Comparison of ENCODE assay signal across 15 cellular contexts in the genomic region with DNA sequence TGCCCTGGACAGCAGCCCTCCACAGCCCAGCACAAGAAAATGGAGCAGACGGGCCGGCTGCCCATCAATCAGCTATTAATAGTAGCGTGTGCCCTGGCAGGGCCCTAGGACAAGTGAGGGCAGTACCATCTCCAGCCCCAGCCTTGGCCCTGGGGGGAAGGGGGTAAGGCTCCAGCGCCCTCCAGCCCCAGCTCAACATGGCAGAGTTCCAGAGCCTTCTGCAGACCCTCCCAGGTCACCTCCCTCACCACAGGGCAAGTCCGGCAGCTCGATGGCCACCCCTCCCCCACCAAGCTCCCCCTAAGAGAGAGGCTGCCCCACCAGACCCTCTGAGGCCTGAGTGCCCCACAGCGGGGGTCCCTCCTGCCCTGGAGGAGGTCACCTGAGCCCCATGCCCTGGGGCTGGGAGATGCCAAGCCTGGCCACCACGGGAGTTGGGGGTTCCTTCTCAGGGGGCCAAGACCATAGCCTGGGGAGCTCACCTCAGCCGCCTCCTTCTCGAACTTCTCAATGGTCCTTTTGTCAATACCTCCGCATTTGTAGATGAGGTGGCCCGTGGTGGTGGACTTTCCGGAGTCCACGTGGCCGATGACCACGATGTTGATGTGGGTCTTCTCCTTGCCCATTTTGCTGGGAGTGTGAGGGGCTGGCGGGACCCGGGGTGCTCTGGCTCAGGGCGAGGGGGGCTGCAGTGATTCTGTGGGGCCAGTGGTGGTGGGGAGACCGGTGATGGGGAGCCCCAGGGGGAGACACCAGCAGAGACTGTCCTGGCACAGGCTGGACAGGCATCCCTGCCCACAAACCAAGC. TPM values are rescaled to one million over a fixed set of nuclear protein-coding genes. Genes with fewer than 3 reads are reported as not detected.
DNase-seq lines count a peak whose midpoint lies in the region; ATAC-seq, FAIRE-seq and TF ChIP-seq lines count a peak whose summit lies in the region.
"Had no signal": no experiment of that assay in that cellular context is flagged by ENCODE, and none has a peak within 500 bp of the region (broad histone marks: within the 10 kb centered on the region; RNA-seq: fewer than 3 reads in every experiment).

No MANE protein-coding gene starts in this region.

- H3K56ac ChIP-seq in H1 (replicated peaks; ENCODE audit: insufficient read length, low read depth, low read length): no peak overlapping the region

- POLR2A ChIA-PET in H1 (lab: Charles Lee; ENCODE audit: partially characterized antibody): interaction anchor here (0.9 to 2.4 kb wide), 7 partner anchors 9 to 161 kb away, joined by 3 to 22 read pairs (median 4); a partner anchor contains a TSS
- POLR2A ChIA-PET in naive thymus-derived CD8-positive, alpha-beta T cell (lab: Charles Lee): interaction anchor here (0.8 to 3.0 kb wide), 4 partner anchors 22 to 459 kb away, joined by 3 to 41 read pairs (median 4); a partner anchor contains a TSS

- no peak overlapping the region for H2BK120ac ChIP-seq in H1 (replicated peaks; ENCODE audit: low read depth, low read length)

- H3K4me1 Mint-ChIP-seq in naive thymus-derived CD8-positive, alpha-beta T cell: peaks cover 0 to 6% (median 3%) of the 10 kb centered on the region in 4 donors

- no peak overlapping the region for H3K14ac ChIP-seq in H1 (ENCODE audit: insufficient read length)

- H2AK5ac ChIP-seq in H1 (ENCODE audit: low read depth, low read length): peak overlapping the region; percentile 5; the same call in 1 of the 2 replicates

- peaks cover 48% of the 10 kb centered on the region for H4K20me1 ChIP-seq in BLaER1
- H4K20me1 ChIP-seq in H1 (replicated peaks in 1 of 2; ENCODE audit: control insufficient read depth in 1 of 2, insufficient read depth in 2 of 2, low read length in 2 of 2): peaks cover 0 to 6% of the 10 kb centered on the region in 2 experiments

- in situ Hi-C loops in KBM-7 (cut with MboI; ENCODE audit: low pct_unique_long_range_greater_than_20kb, low sequenced_read_pairs): no loop called here

- H2BK15ac ChIP-seq in H1 (ENCODE audit: low read length): no peak overlapping the region

- peaks cover 3 to 27% (median 10%) of the 10 kb centered on the region in 5 donors for H3K27me3 Mint-ChIP-seq in naive thymus-derived CD8-positive, alpha-beta T cell

- CTCF ChIA-PET in H1 (lab: Charles Lee; ENCODE audit: partially characterized antibody): interaction anchor here (0.5 to 3.4 kb wide), 28 partner anchors 8 to 1170 kb away, joined by 3 to 39 read pairs (median 6); a partner anchor contains a TSS

- no peak for TF ChIP-seq EP300 in H1 (IDR thresholded peaks at IDR 0.05; ENCODE audit: borderline replicate concordance in 1 of 2, low read depth in 2 of 2, low read length in 2 of 2)

- H4K8ac ChIP-seq in H1 (ENCODE audit: extremely low read depth, insufficient read depth, low read length): no peak overlapping the region

- TF ChIP-seq CTCF in H1 (IDR thresholded peaks at IDR 0.05; ENCODE audit: control extremely low read depth in 1 of 3, insufficient read depth in 1 of 3, low read depth in 1 of 3, low read length in 3 of 3): no peak

- peaks cover 8% of the 10 kb centered on the region; the same call in 1 of the 2 replicates for H3K23me2 ChIP-seq in H1 (ENCODE audit: low read depth, low read length)

- peak overlapping the region; percentile 4; the same call in 1 of the 2 replicates for H3K18ac ChIP-seq in H1 (ENCODE audit: extremely low read depth, low read length)

- H2BK20ac ChIP-seq in H1 (ENCODE audit: low read length): no peak overlapping the region

- DNase-seq in H1 (ENCODE audit: low read depth in 1 of 2, low spot score in 2 of 2): peak in 1 of 2 experiments; percentile 53
- no peak for DNase-seq in naive thymus-derived CD8-positive, alpha-beta T cell
- DNase-seq in KBM-7: no peak
- DNase-seq in stimulated activated CD4-positive, alpha-beta T cell treated with anti-CD3 and anti-CD28 coated beads, Interleukin-2, amount 100 ng/mL, for 48 hours: no peak
- DNase-seq: NCI-H2107; NK-92 treated with Interleukin-12 subunit alpha and Interleukin-12 subunit beta, amount 100 ng/mL, for 24 hours had no signal

- H3K4me2 ChIP-seq in BLaER1 (peak overlapping the region; percentile 97), H1 (ENCODE audit: insufficient read depth in 1 of 2, low read depth in 2 of 2, low read length in 2 of 2) (peak overlapping the region; percentile 56 to 74; a peak in 3 of 4 replicates)

- H3K9me3 ChIP-seq in BLaER1 (peaks cover 2% of the 10 kb centered on the region; the same call in 1 of the 2 replicates), HUES64 (ENCODE audit: insufficient read depth, low read depth, low read length) (no peaks in the 10 kb centered on the region), H1 (ENCODE audit: insufficient read depth in 2 of 2, low read depth in 1 of 2, low read length in 1 of 2) (no peaks in the 10 kb centered on the region)

- no peaks in the 10 kb centered on the region for H3K79me2 ChIP-seq in H1 (ENCODE audit: control insufficient read depth in 1 of 2, insufficient read depth in 2 of 2, low read length in 2 of 2)

- TF ChIP-seq POLR2A in H1 (IDR thresholded peaks at IDR 0.05; ENCODE audit: control extremely low read depth in 1 of 2, low read depth in 2 of 2, low read length in 2 of 2): no peak

- H3K27ac ChIP-seq in BLaER1 (no peak overlapping the region), HUES64 (ENCODE audit: low read depth, low read length) (no peak overlapping the region), H1 (ENCODE audit: low read depth, low read length) (no peak overlapping the region)

- peak overlapping the region; percentile 24; the same call in 1 of the 2 replicates for H2BK5ac ChIP-seq in H1 (ENCODE audit: low read depth, low read length)

- no peak overlapping the region for H3K4ac ChIP-seq in H1 (replicated peaks; ENCODE audit: insufficient read length, low read depth, low read length)

- H3K23ac ChIP-seq in H1 (ENCODE audit: insufficient read length): no peak overlapping the region

- no peak for ATAC-seq in naive thymus-derived CD8-positive, alpha-beta T cell
- ATAC-seq in GM19467 (IDR thresholded peaks at IDR 0.05; ENCODE audit: unreplicated experiment) (no peak), HG03097 (IDR thresholded peaks at IDR 0.05; ENCODE audit: low FRiP score, unreplicated experiment) (no peak)

- H4K91ac ChIP-seq in H1 (replicated peaks; ENCODE audit: insufficient read length, low read length): peak overlapping the region; percentile 54

- H4K5ac ChIP-seq in H1 (ENCODE audit: insufficient read length, low read depth, low read length): no peak overlapping the region

- peaks cover 0 to 4% (median 0%) of the 10 kb centered on the region in 9 donors for H3K9me3 Mint-ChIP-seq in naive thymus-derived CD8-positive, alpha-beta T cell
- H3K9me3 Mint-ChIP-seq: stimulated activated naive CD8-positive, alpha-beta T cell treated with anti-CD3 and anti-CD28 coated beads, Interleukin-15, Interleukin-2, amounts not matched to agents 100 ng/mL and 50 ng/mL, for 24 hours had no signal

- no peak overlapping the region for H2AFZ ChIP-seq in H1 (ENCODE audit: low read length)

- 78% methylated on average over 20 of the region's 20 CpGs for WGBS in HUES64
- WGBS in H1 (ENCODE audit: extremely low coverage in 1 of 2, insufficient coverage in 1 of 2, insufficient read length in 1 of 2, insufficient replicate concordance in 2 of 2, low coverage in 1 of 2, low lambda C conversion rate in 2 of 2, missing lambda C conversion rate in 1 of 2), 2 experiments: 81% methylated on average over 13 of the region's 20 CpGs; no CpG with 5 or more reads in 1 of the 2 experiments

- H3K27me3 ChIP-seq in BLaER1 (peaks cover 10% of the 10 kb centered on the region; the same call in 1 of the 2 replicates), HUES64 (ENCODE audit: insufficient read depth, low read length) (peaks cover 55% of the 10 kb centered on the region), H1 (replicated peaks in 1 of 4; ENCODE audit: control insufficient read depth in 3 of 4, extremely low read depth in 1 of 4, insufficient read depth in 3 of 4, low read length in 3 of 4) (peaks cover 11 to 42% (median 35%) of the 10 kb centered on the region in 4 experiments)

- FAIRE-seq in H1 (lab: Jason Lieb, UNC): no peak
- FAIRE-seq: G401.6 had no signal

- H3K4me1 ChIP-seq in BLaER1 (peaks cover 61% of the 10 kb centered on the region), HUES64 (ENCODE audit: insufficient read depth, low read length) (no peaks in the 10 kb centered on the region; the same call in 1 of the 2 replicates), H1 (replicated peaks in 1 of 4; ENCODE audit: control insufficient read depth in 3 of 4, insufficient read depth in 4 of 4, low read length in 3 of 4) (peaks cover 0 to 27% (median 17%) of the 10 kb centered on the region in 4 experiments; a peak in 6 of 7 replicates)

- H3K4me3 ChIP-seq in BLaER1 (peak overlapping the region; percentile 67), HUES64 (ENCODE audit: low read length) (peak overlapping the region; percentile 43; the same call in 1 of the 2 replicates), H1 (ENCODE audit: extremely low read depth in 1 of 4, insufficient read depth in 2 of 4, low read depth in 3 of 4, low read length in 4 of 4) (peak overlapping the region in 1 of 4 experiments; percentile 66; a peak in 2 of 8 replicates)

- peaks cover 36% of the 10 kb centered on the region for H3K36me3 ChIP-seq in BLaER1
- peaks cover 5% of the 10 kb centered on the region; the same call in 1 of the 2 replicates for H3K36me3 ChIP-seq in HUES64 (ENCODE audit: insufficient read depth, low read length)
- H3K36me3 ChIP-seq in H1 (ENCODE audit: control insufficient read depth in 2 of 4, insufficient read depth in 4 of 4, low read length in 3 of 4): peaks cover 0 to 4% (median under 1%) of the 10 kb centered on the region in 4 experiments; a peak in 5 of 8 replicates

- peak overlapping the region in 7 of 10 donors; percentile 18 to 68 (median 50) for H3K4me3 Mint-ChIP-seq in naive thymus-derived CD8-positive, alpha-beta T cell
- H3K4me3 Mint-ChIP-seq: activated T-helper 1 cell treated with anti-CD3 and anti-CD28 coated beads, Interleukin-12 subunit alpha, Interleukin-12 subunit beta, Interleukin-2, Interleukin-4 antibody, amounts not matched to agents 30 ng/mL and 10 ng/mL and 1 ng/mL, durations not matched to agents 14 hours and 24 hours and 36 hours; stimulated activated naive CD8-positive, alpha-beta T cell treated with anti-CD3 and anti-CD28 coated beads, Interleukin-15, Interleukin-2, amounts not matched to agents 100 ng/mL and 50 ng/mL, for 24 hours had no signal

- peak overlapping the region; percentile 39; the same call in 1 of the 2 replicates for H2BK12ac ChIP-seq in H1 (ENCODE audit: low read depth, low read length)

- H3K9ac ChIP-seq in BLaER1 (peak overlapping the region; percentile 71; the same call in 1 of the 2 replicates), HUES64 (ENCODE audit: low read depth, low read length) (no peak overlapping the region), H1 (replicated peaks in 1 of 4; ENCODE audit: extremely low read depth in 1 of 4, low read depth in 3 of 4, low read length in 3 of 4) (no peak overlapping the region)

- H3K79me1 ChIP-seq in H1 (ENCODE audit: low read depth, low read length): no peaks in the 10 kb centered on the region

- H3K27ac Mint-ChIP-seq in naive thymus-derived CD8-positive, alpha-beta T cell: peak overlapping the region in 1 of 10 donors; percentile 53
- H3K27ac Mint-ChIP-seq: activated T-helper 1 cell treated with anti-CD3 and anti-CD28 coated beads, Interleukin-12 subunit alpha, Interleukin-12 subunit beta, Interleukin-2, Interleukin-4 antibody, amounts not matched to agents 30 ng/mL and 10 ng/mL and 1 ng/mL, durations not matched to agents 14 hours and 24 hours and 36 hours; stimulated activated naive CD8-positive, alpha-beta T cell treated with anti-CD3 and anti-CD28 coated beads, Interleukin-15, Interleukin-2, amounts not matched to agents 100 ng/mL and 50 ng/mL, for 24 hours had no signal

- no peak for TF ChIP-seq RAD21 in H1 (IDR thresholded peaks at IDR 0.05 in 1 of 2, conservative IDR thresholded peaks at IDR 0.05 in 1 of 2; ENCODE audit: low read depth in 2 of 2, low read length in 2 of 2)

- no peaks in the 10 kb centered on the region for H3K36me3 Mint-ChIP-seq in naive thymus-derived CD8-positive, alpha-beta T cell

RNA-seq across cellular contexts. Expression of a gene that starts 1.5 kb away (rescaled TPM):
- 6.7 TPM for polyA plus RNA-seq in HUES64 (2013, experiment 1 of 2)
- 8.9 TPM for polyA plus RNA-seq in HUES64 (2013, experiment 2 of 2)
- total RNA-seq in H1 (2021; fragmentation: NEBNext Ultra II Directional; extraction: Animal tissue kit (Norgen Biotek cat#: 25700)): 25.8 and 27.9 TPM in 2 replicates
- 7.4 and 17.5 TPM in 2 replicates for polyA plus RNA-seq in H1 (2011; rRNA removed)
- polyA plus RNA-seq in H1 (2011; cell fraction: cytosol; rRNA removed): 15.5 TPM
- polyA plus RNA-seq in H1 (2011; cell fraction: nucleus; rRNA removed): 33.5 TPM
- polyA plus RNA-seq in H1 (2012, experiment 1 of 2): 25.2 to 45.3 TPM (median 39.3 TPM) in 4 replicates
- polyA plus RNA-seq in H1 (2012, experiment 2 of 2): 22.6 TPM
- polyA plus RNA-seq in H1 (2013, experiment 1 of 2): 26.8 TPM
- polyA plus RNA-seq in H1 (2013, experiment 2 of 2): 25.5 TPM
- 6.0 and 11.9 TPM in 2 replicates for polyA minus RNA-seq in H1 (2011; rRNA and poly(A)+ RNA removed)
- polyA minus RNA-seq in H1 (2011; cell fraction: cytosol; rRNA and poly(A)+ RNA removed): 20.6 TPM
- 13.6 TPM for polyA minus RNA-seq in H1 (2011; cell fraction: nucleus; rRNA and poly(A)+ RNA removed)
- under 1 TPM; 0.16 to 0.18 TPM for total RNA-seq in naive thymus-derived CD8-positive, alpha-beta T cell
- not detected for polyA plus RNA-seq in naive thymus-derived CD8-positive, alpha-beta T cell

RNA-seq across cellular contexts. Expression of a gene that starts 23.2 kb away (rescaled TPM):
- polyA plus RNA-seq in HUES64 (2013, experiment 1 of 2): 133 TPM
- 191 TPM for polyA plus RNA-seq in HUES64 (2013, experiment 2 of 2)
- total RNA-seq in H1 (2021; fragmentation: NEBNext Ultra II Directional; extraction: Animal tissue kit (Norgen Biotek cat#: 25700)): 125 and 138 TPM in 2 replicates
- 30.5 and 49.9 TPM in 2 replicates for polyA plus RNA-seq in H1 (2011; rRNA removed)
- polyA plus RNA-seq in H1 (2011; cell fraction: cytosol; rRNA removed): 13.6 TPM
- 40.2 TPM for polyA plus RNA-seq in H1 (2011; cell fraction: nucleus; rRNA removed)
- polyA plus RNA-seq in H1 (2012, experiment 1 of 2): 38.8 to 127 TPM (median 112 TPM) in 4 replicates
- polyA plus RNA-seq in H1 (2012, experiment 2 of 2): 66.7 TPM
- polyA plus RNA-seq in H1 (2013, experiment 1 of 2): 147 TPM
- polyA plus RNA-seq in H1 (2013, experiment 2 of 2): 151 TPM
- polyA minus RNA-seq in H1 (2011; rRNA and poly(A)+ RNA removed): 2.8 and 4.9 TPM in 2 replicates
- 109 TPM for polyA minus RNA-seq in H1 (2011; cell fraction: cytosol; rRNA and poly(A)+ RNA removed)
- polyA minus RNA-seq in H1 (2011; cell fraction: nucleus; rRNA and poly(A)+ RNA removed): 58.7 TPM
- 100 to 1,000 TPM; 225 to 229 TPM for total RNA-seq in naive thymus-derived CD8-positive, alpha-beta T cell
- 10 to 100 TPM; 47.4 to 93.1 (median 78.1) TPM for polyA plus RNA-seq in naive thymus-derived CD8-positive, alpha-beta T cell

RNA-seq across cellular contexts. Expression of a gene that starts 24.9 kb away (rescaled TPM):
- 45.5 TPM for polyA plus RNA-seq in HUES64 (2013, experiment 1 of 2)
- polyA plus RNA-seq in HUES64 (2013, experiment 2 of 2): 67.8 TPM
- 82.6 and 88.6 TPM in 2 replicates for total RNA-seq in H1 (2021; fragmentation: NEBNext Ultra II Directional; extraction: Animal tissue kit (Norgen Biotek cat#: 25700))
- polyA plus RNA-seq in H1 (2011; rRNA removed): 243 and 277 TPM in 2 replicates
- polyA plus RNA-seq in H1 (2011; cell fraction: cytosol; rRNA removed): 174 TPM
- 206 TPM for polyA plus RNA-seq in H1 (2011; cell fraction: nucleus; rRNA removed)
- polyA plus RNA-seq in H1 (2012, experiment 1 of 2): 41.9 to 107 TPM (median 94.0 TPM) in 4 replicates
- polyA plus RNA-seq in H1 (2012, experiment 2 of 2): 88.7 TPM
- 72.4 TPM for polyA plus RNA-seq in H1 (2013, experiment 1 of 2)
- polyA plus RNA-seq in H1 (2013, experiment 2 of 2): 73.2 TPM
- polyA minus RNA-seq in H1 (2011; rRNA and poly(A)+ RNA removed): 40.5 and 42.0 TPM in 2 replicates
- polyA minus RNA-seq in H1 (2011; cell fraction: cytosol; rRNA and poly(A)+ RNA removed): 39.6 TPM
- 33.1 TPM for polyA minus RNA-seq in H1 (2011; cell fraction: nucleus; rRNA and poly(A)+ RNA removed)
- under 1 TPM; 0.30 to 0.49 TPM for total RNA-seq in naive thymus-derived CD8-positive, alpha-beta T cell
- not detected for polyA plus RNA-seq in naive thymus-derived CD8-positive, alpha-beta T cell
- total RNA-seq: activated T-helper 1 cell treated with anti-CD3 and anti-CD28 coated beads, Interleukin-12 subunit alpha, Interleukin-12 subunit beta, Interleukin-2, Interleukin-4 antibody, amounts not matched to agents 30 ng/mL and 10 ng/mL and 1 ng/mL, durations not matched to agents 14 hours and 24 hours and 36 hours; esophagus mucosa; pulmonary artery endothelial cell had no signal

RNA-seq across cellular contexts. Expression of a gene that starts 39.8 kb away (rescaled TPM):
- 0.15 TPM for polyA plus RNA-seq in HUES64 (2013, experiment 1 of 2)
- not detected for polyA plus RNA-seq in HUES64 (2013, experiment 2 of 2)
- total RNA-seq in H1 (2021; fragmentation: NEBNext Ultra II Directional; extraction: Animal tissue kit (Norgen Biotek cat#: 25700)): 0.17 and 0.19 TPM in 2 replicates
- 0.12 and 0.30 TPM in 2 replicates for polyA plus RNA-seq in H1 (2011; rRNA removed)
- 0.27 TPM for polyA plus RNA-seq in H1 (2011; cell fraction: cytosol; rRNA removed)
- polyA plus RNA-seq in H1 (2011; cell fraction: nucleus; rRNA removed): 0.67 TPM
- polyA plus RNA-seq in H1 (2012, experiment 1 of 2): 0.32 to 0.41 TPM (median 0.40 TPM) in 4 replicates
- polyA plus RNA-seq in H1 (2012, experiment 2 of 2): 0.25 TPM
- 0.08 TPM for polyA plus RNA-seq in H1 (2013, experiment 1 of 2)
- 0.07 TPM for polyA plus RNA-seq in H1 (2013, experiment 2 of 2)
- 0.12 TPM in 1 of 2 replicates, not detected in the other for polyA minus RNA-seq in H1 (2011; rRNA and poly(A)+ RNA removed)
- polyA minus RNA-seq in H1 (2011; cell fraction: cytosol; rRNA and poly(A)+ RNA removed): 0.37 TPM
- 0.20 TPM for polyA minus RNA-seq in H1 (2011; cell fraction: nucleus; rRNA and poly(A)+ RNA removed)
- under 1 TPM; 0.16 to 0.29 TPM for total RNA-seq in naive thymus-derived CD8-positive, alpha-beta T cell
- under 1 TPM; 0.09 to 0.44 (median 0.15) TPM for polyA plus RNA-seq in naive thymus-derived CD8-positive, alpha-beta T cell

RNA-seq across cellular contexts. Expression of a gene that starts 50.2 kb away (rescaled TPM):
- not detected for polyA plus RNA-seq in HUES64 (2013, experiment 1 of 2)
- 0.19 TPM for polyA plus RNA-seq in HUES64 (2013, experiment 2 of 2)
- 0.29 and 0.76 TPM in 2 replicates for total RNA-seq in H1 (2021; fragmentation: NEBNext Ultra II Directional; extraction: Animal tissue kit (Norgen Biotek cat#: 25700))
- polyA plus RNA-seq in H1 (2011; rRNA removed): 0.39 and 0.66 TPM in 2 replicates
- polyA plus RNA-seq in H1 (2011; cell fraction: cytosol; rRNA removed): 0.36 TPM
- polyA plus RNA-seq in H1 (2011; cell fraction: nucleus; rRNA removed): 2.9 TPM
- 0.23 to 0.46 TPM (median 0.39 TPM) in 4 replicates for polyA plus RNA-seq in H1 (2012, experiment 1 of 2)
- 0.10 TPM for polyA plus RNA-seq in H1 (2012, experiment 2 of 2)
- polyA plus RNA-seq in H1 (2013, experiment 1 of 2): 0.28 TPM
- polyA plus RNA-seq in H1 (2013, experiment 2 of 2): 0.15 TPM
- polyA minus RNA-seq in H1 (2011; rRNA and poly(A)+ RNA removed): 0.10 TPM in 1 of 2 replicates, not detected in the other
- not detected for polyA minus RNA-seq in H1 (2011; cell fraction: cytosol; rRNA and poly(A)+ RNA removed)
- polyA minus RNA-seq in H1 (2011; cell fraction: nucleus; rRNA and poly(A)+ RNA removed): 0.50 TPM
- total RNA-seq in naive thymus-derived CD8-positive, alpha-beta T cell: not detected
- not detected for polyA plus RNA-seq in naive thymus-derived CD8-positive, alpha-beta T cell
- total RNA-seq: activated T-helper 1 cell treated with anti-CD3 and anti-CD28 coated beads, Interleukin-12 subunit alpha, Interleukin-12 subunit beta, Interleukin-2, Interleukin-4 antibody, amounts not matched to agents 30 ng/mL and 10 ng/mL and 1 ng/mL, durations not matched to agents 14 hours and 24 hours and 36 hours; pulmonary artery endothelial cell had no signal

Comparison
In these comparisons a context has a peak if more than half of its experiments do, and no peak if none do; other contexts are left out.
1. RNA of a gene that starts 1.5 kb away (total RNA-seq): 25.8 to 27.9 TPM in H1; 0.16 to 0.18 TPM in naive thymus-derived CD8-positive, alpha-beta T cell; every median in the first group is over 10 times any median in the second.
2. RNA of a gene that starts 24.9 kb away (total RNA-seq): 82.6 to 88.6 TPM in H1; 0.30 to 0.49 TPM in naive thymus-derived CD8-positive, alpha-beta T cell; every median in the first group is over 10 times any median in the second.